14 cellular contexts compared by ENCODE assay signal in genomic region chr3:124576565-124577493, GRCh38.
A peak's percentile ranks its signal among the peaks of the same experiment; 100 is the strongest.
DNase-seq lines count a peak whose midpoint lies in the region; ATAC-seq and TF ChIP-seq lines count a peak whose summit lies in the region.
"Had no signal": no experiment of that assay in that cellular context is flagged by ENCODE, and none has a peak within 500 bp of the region (broad histone marks: within the 10 kb centered on the region; RNA-seq: fewer than 3 reads in every experiment).

No MANE protein-coding gene starts in this region.

- TF ChIP-seq CTCF in cardiac muscle cell (IDR thresholded peaks at IDR 0.05; ENCODE audit: low read depth, low read length) = no peak

- peak overlapping the region; percentile 35 for H3K27ac ChIP-seq in cardiac muscle cell
- H3K27ac ChIP-seq: foreskin keratinocyte, sigmoid colon had no signal

- no peaks in the 10 kb centered on the region for H3K36me3 ChIP-seq in cardiac muscle cell
- H3K36me3 ChIP-seq: sigmoid colon had no signal

- peak overlapping the region; percentile 35 for H3K27ac Mint-ChIP-seq in stimulated activated memory B cell treated with anti-CD40 and anti-IgM and Interleukin-4, amounts not matched to agents 10 μg/mL and 1 μg/mL and 100 μg/mL, for 72 hours
- H3K27ac Mint-ChIP-seq: activated CD4-positive, alpha-beta memory T cell treated with anti-CD3 and anti-CD28 coated beads for 36 hours had no signal

- peaks cover 14% of the 10 kb centered on the region for H3K4me1 ChIP-seq in cardiac muscle cell (ENCODE audit: low read depth)
- H3K4me1 ChIP-seq: foreskin keratinocyte had no signal

- H3K4me3 Mint-ChIP-seq in stimulated activated memory B cell treated with anti-CD40 and anti-IgM and Interleukin-4, amounts not matched to agents 10 μg/mL and 1 μg/mL and 100 μg/mL, for 72 hours = no peak overlapping the region
- H3K4me3 Mint-ChIP-seq: activated CD4-positive, alpha-beta memory T cell treated with anti-CD3 and anti-CD28 coated beads for 36 hours had no signal

- H3K4me3 ChIP-seq in cardiac muscle cell = no peak overlapping the region
- H3K4me3 ChIP-seq: sigmoid colon had no signal

- H3K36me3 Mint-ChIP-seq in stimulated activated memory B cell treated with anti-CD40 and anti-IgM and Interleukin-4, amounts not matched to agents 10 μg/mL and 1 μg/mL and 100 μg/mL, for 72 hours = no peaks in the 10 kb centered on the region
- H3K36me3 Mint-ChIP-seq: activated CD4-positive, alpha-beta memory T cell treated with anti-CD3 and anti-CD28 coated beads for 36 hours had no signal

- H3K9me3 ChIP-seq in cardiac muscle cell (ENCODE audit: low read depth) = no peaks in the 10 kb centered on the region
- H3K9me3 ChIP-seq: sigmoid colon had no signal

- H3K4me1 Mint-ChIP-seq in stimulated activated memory B cell treated with anti-CD40 and anti-IgM and Interleukin-4, amounts not matched to agents 10 μg/mL and 1 μg/mL and 100 μg/mL, for 72 hours = peaks cover 13% of the 10 kb centered on the region

- no peak for DNase-seq in cardiac muscle cell (ENCODE audit: low read depth in 1 of 2, low spot score in 1 of 2)
- no peak for DNase-seq in NCI-H2081 (lab: John Stamatoyannopoulos, UW)
- DNase-seq in DMS 273 (lab: John Stamatoyannopoulos, UW; ENCODE audit: unreplicated experiment) = no peak
- DNase-seq in NCI-H2081 treated with DMSO at 0.1 percent for 48 hours (lab: John Stamatoyannopoulos, UW) = no peak
- DNase-seq: activated CD4-positive, alpha-beta memory T cell treated with anti-CD3 and anti-CD28 coated beads for 36 hours; C1 segment of cervical spinal cord; DMS79 treated with DMSO at 0.1 percent for 48 hours; foreskin keratinocyte; NCI-H1694 treated with DMSO at 0.1 percent for 48 hours; NCI-H510A; sigmoid colon had no signal

- no peaks in the 10 kb centered on the region for H3K27me3 ChIP-seq in cardiac muscle cell
- H3K27me3 ChIP-seq: sigmoid colon had no signal

- no peaks in the 10 kb centered on the region for H3K9me3 Mint-ChIP-seq in stimulated activated memory B cell treated with anti-CD40 and anti-IgM and Interleukin-4, amounts not matched to agents 10 μg/mL and 1 μg/mL and 100 μg/mL, for 72 hours
- H3K9me3 Mint-ChIP-seq: activated CD4-positive, alpha-beta memory T cell treated with anti-CD3 and anti-CD28 coated beads for 36 hours had no signal

- H3K27me3 Mint-ChIP-seq in stimulated activated memory B cell treated with anti-CD40 and anti-IgM and Interleukin-4, amounts not matched to agents 10 μg/mL and 1 μg/mL and 100 μg/mL, for 72 hours = no peaks in the 10 kb centered on the region
- H3K27me3 Mint-ChIP-seq: activated CD4-positive, alpha-beta memory T cell treated with anti-CD3 and anti-CD28 coated beads for 36 hours had no signal

- peak; percentile 58 for ATAC-seq in GM18867 (IDR thresholded peaks at IDR 0.05; ENCODE audit: unreplicated experiment)
- peak; percentile 49 for ATAC-seq in HG03060 (IDR thresholded peaks at IDR 0.05; ENCODE audit: low read depth, unreplicated experiment)
- peak; percentile 56 for ATAC-seq in stimulated activated memory B cell treated with anti-CD40 and anti-IgM and Interleukin-4, amounts not matched to agents 10 μg/mL and 1 μg/mL and 100 μg/mL, for 72 hours
- ATAC-seq: foreskin keratinocyte had no signal
